In the genomic region with DNA sequence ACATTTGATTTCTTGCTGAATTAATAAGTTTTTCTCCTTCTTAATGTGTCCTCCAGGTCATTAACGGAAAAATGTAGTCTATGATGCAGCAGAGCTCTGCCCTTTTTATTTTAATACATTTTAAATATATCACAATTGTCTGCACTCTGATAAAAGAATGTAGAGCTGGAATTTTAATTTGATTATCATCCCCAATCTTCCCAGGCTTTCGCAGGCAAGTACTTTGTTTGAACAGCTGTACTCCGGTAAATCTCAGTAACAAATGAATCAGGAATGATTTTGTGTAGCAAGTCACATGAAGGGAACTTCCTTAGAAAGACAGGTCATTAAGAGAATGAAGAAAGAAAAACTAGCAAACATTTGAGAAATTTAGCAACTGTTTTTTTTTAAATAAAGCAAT, we compare ENCODE assay signal across 15 cellular contexts.
A peak's percentile ranks its signal among the peaks of the same experiment; 100 is the strongest.
DNase-seq lines count a peak whose midpoint lies in the region; ATAC-seq, FAIRE-seq and TF ChIP-seq lines count a peak whose summit lies in the region.
"Had no signal": no experiment of that assay in that cellular context is flagged by ENCODE, and none has a peak within 500 bp of the region (broad histone marks: within the 10 kb centered on the region; RNA-seq: fewer than 3 reads in every experiment).

No MANE protein-coding gene starts in this region.

- no peak for ATAC-seq in HG02885 (IDR thresholded peaks at IDR 0.05; ENCODE audit: poor library complexity, unreplicated experiment)
- ATAC-seq: CD8-positive, alpha-beta T cell; stimulated activated naive CD8-positive, alpha-beta T cell treated with anti-CD3 and anti-CD28 coated beads, Interleukin-15, amount 100 ng/mL, for 72 hours had no signal

- no peaks in the 10 kb centered on the region for H3K36me3 Mint-ChIP-seq in activated T-helper 1 cell treated with anti-CD3 and anti-CD28 coated beads, Interleukin-12 subunit alpha, Interleukin-12 subunit beta, Interleukin-2, Interleukin-4 antibody, amounts not matched to agents 30 ng/mL and 10 ng/mL and 1 ng/mL, durations not matched to agents 14 hours and 24 hours and 36 hours (ENCODE audit: low read depth)
- H3K36me3 Mint-ChIP-seq: CD8-positive, alpha-beta T cell; immature natural killer cell had no signal

- no peak overlapping the region for H3K27ac Mint-ChIP-seq in activated T-helper 1 cell treated with anti-CD3 and anti-CD28 coated beads, Interleukin-12 subunit alpha, Interleukin-12 subunit beta, Interleukin-2, Interleukin-4 antibody, amounts not matched to agents 30 ng/mL and 10 ng/mL and 1 ng/mL, durations not matched to agents 14 hours and 24 hours and 36 hours
- H3K27ac Mint-ChIP-seq: activated CD4-positive, alpha-beta T cell treated with anti-CD3 and anti-CD28 coated beads, Interleukin-2, amount 10 ng/mL, durations not matched to agents 7 days and 5 days; CD8-positive, alpha-beta T cell; immature natural killer cell; stimulated activated naive CD8-positive, alpha-beta T cell treated with anti-CD3 and anti-CD28 coated beads, Interleukin-15, amount 100 ng/mL, for 72 hours had no signal

- H3K4me2 ChIP-seq in mesenchymal stem cell (ENCODE audit: low read length, poor library complexity, severe bottlenecking): no peak overlapping the region

- H3K9me3 ChIP-seq in mesenchymal stem cell (ENCODE audit: control insufficient read depth, low read length): no peaks in the 10 kb centered on the region

- peaks cover 13% of the 10 kb centered on the region for H3K27me3 Mint-ChIP-seq in activated T-helper 1 cell treated with anti-CD3 and anti-CD28 coated beads, Interleukin-12 subunit alpha, Interleukin-12 subunit beta, Interleukin-2, Interleukin-4 antibody, amounts not matched to agents 30 ng/mL and 10 ng/mL and 1 ng/mL, durations not matched to agents 14 hours and 24 hours and 36 hours (ENCODE audit: insufficient read depth)

- TF ChIP-seq CTCF in bronchial epithelial cell (IDR thresholded peaks at IDR 0.05; ENCODE audit: insufficient read depth, low read length, severe bottlenecking): no peak

- H3K27me3 ChIP-seq in bronchial epithelial cell (ENCODE audit: control insufficient read depth, insufficient read depth, low read length) (no peaks in the 10 kb centered on the region), mesenchymal stem cell (ENCODE audit: control insufficient read depth in 1 of 2, insufficient read depth in 1 of 2, low read length in 2 of 2) (no peaks in the 10 kb centered on the region)
- H3K27me3 ChIP-seq: dorsolateral prefrontal cortex had no signal

- H2AK5ac ChIP-seq in mesenchymal stem cell (ENCODE audit: low read length, severe bottlenecking): no peak overlapping the region

- no peak overlapping the region for H2BK120ac ChIP-seq in mesenchymal stem cell (ENCODE audit: low read depth, low read length)

- no peaks in the 10 kb centered on the region for H3K4me1 ChIP-seq in mesenchymal stem cell (ENCODE audit: control insufficient read depth, insufficient read depth, low read depth, low read length)

- DNase-seq in DMS153 (lab: John Stamatoyannopoulos, UW) (peak; percentile 46), NCI-H146 treated with DMSO at 0.1 percent for 48 hours (lab: John Stamatoyannopoulos, UW; ENCODE audit: unreplicated experiment) (peak; percentile 72), bronchial epithelial cell (ENCODE audit: low read depth) (peak; percentile 70), mesenchymal stem cell (peak; percentile 30), mucosa of gallbladder (ENCODE audit: low spot score) (no peak), COLO668 (lab: John Stamatoyannopoulos, UW; ENCODE audit: unreplicated experiment) (no peak)
- DNase-seq in activated T-helper 1 cell treated with anti-CD3 and anti-CD28 coated beads, Interleukin-12 subunit alpha, Interleukin-12 subunit beta, Interleukin-2, Interleukin-4 antibody, amounts not matched to agents 30 ng/mL and 10 ng/mL and 1 ng/mL, durations not matched to agents 14 hours and 24 hours and 36 hours (ENCODE audit: low spot score): no peak
- DNase-seq: activated CD4-positive, alpha-beta T cell treated with anti-CD3 and anti-CD28 coated beads, Interleukin-2, amount 10 ng/mL, durations not matched to agents 7 days and 5 days; CD8-positive, alpha-beta T cell; dorsolateral prefrontal cortex; immature natural killer cell; NCI-H2107; stimulated activated naive CD8-positive, alpha-beta T cell treated with anti-CD3 and anti-CD28 coated beads, Interleukin-15, amount 100 ng/mL, for 72 hours had no signal

- no peaks in the 10 kb centered on the region for H3K4me1 Mint-ChIP-seq in activated T-helper 1 cell treated with anti-CD3 and anti-CD28 coated beads, Interleukin-12 subunit alpha, Interleukin-12 subunit beta, Interleukin-2, Interleukin-4 antibody, amounts not matched to agents 30 ng/mL and 10 ng/mL and 1 ng/mL, durations not matched to agents 14 hours and 24 hours and 36 hours (ENCODE audit: low read depth)
- H3K4me1 Mint-ChIP-seq: activated CD4-positive, alpha-beta T cell treated with anti-CD3 and anti-CD28 coated beads, Interleukin-2, amount 10 ng/mL, durations not matched to agents 7 days and 5 days; immature natural killer cell; stimulated activated naive CD8-positive, alpha-beta T cell treated with anti-CD3 and anti-CD28 coated beads, Interleukin-15, amount 100 ng/mL, for 72 hours had no signal

- no peak overlapping the region for H2BK12ac ChIP-seq in mesenchymal stem cell (ENCODE audit: low read length in 2 of 2)

- no peak for FAIRE-seq in bronchial epithelial cell (lab: Jason Lieb, UNC)
- FAIRE-seq: GM12891 had no signal

- 15% methylated on average over 2 of the region's 3 CpGs for WGBS in mesenchymal stem cell

- H3K9ac ChIP-seq in mesenchymal stem cell (ENCODE audit: low read length): no peak overlapping the region

- no peak overlapping the region for H2BK15ac ChIP-seq in mesenchymal stem cell (ENCODE audit: low read depth, poor library complexity, severe bottlenecking)

- H3K14ac ChIP-seq in mesenchymal stem cell (ENCODE audit: low read length in 2 of 2): no peak overlapping the region

- no peak overlapping the region for H3K4ac ChIP-seq in mesenchymal stem cell (ENCODE audit: low read depth in 1 of 2, low read length in 2 of 2)

- H2BK5ac ChIP-seq in mesenchymal stem cell (ENCODE audit: low read depth, low read length, poor library complexity, severe bottlenecking): no peak overlapping the region

- H2AFZ ChIP-seq in mesenchymal stem cell (ENCODE audit: low read depth, low read length): no peak overlapping the region

- no peak overlapping the region for H3K23ac ChIP-seq in mesenchymal stem cell (ENCODE audit: low read length in 2 of 2)

- no peak overlapping the region for H3K27ac ChIP-seq in mesenchymal stem cell (ENCODE audit: low read length, poor library complexity, severe bottlenecking)
- H3K27ac ChIP-seq: dorsolateral prefrontal cortex had no signal

- H3K4me3 Mint-ChIP-seq in activated T-helper 1 cell treated with anti-CD3 and anti-CD28 coated beads, Interleukin-12 subunit alpha, Interleukin-12 subunit beta, Interleukin-2, Interleukin-4 antibody, amounts not matched to agents 30 ng/mL and 10 ng/mL and 1 ng/mL, durations not matched to agents 14 hours and 24 hours and 36 hours: no peak overlapping the region
- H3K4me3 Mint-ChIP-seq: activated CD4-positive, alpha-beta T cell treated with anti-CD3 and anti-CD28 coated beads, Interleukin-2, amount 10 ng/mL, durations not matched to agents 7 days and 5 days; CD8-positive, alpha-beta T cell; immature natural killer cell; stimulated activated naive CD8-positive, alpha-beta T cell treated with anti-CD3 and anti-CD28 coated beads, Interleukin-15, amount 100 ng/mL, for 72 hours had no signal

- H4K8ac ChIP-seq in mesenchymal stem cell (ENCODE audit: low read length): no peak overlapping the region

- no peak overlapping the region for H4K91ac ChIP-seq in mesenchymal stem cell (ENCODE audit: low read length)

- H3K79me1 ChIP-seq in mesenchymal stem cell (replicated peaks; ENCODE audit: low read length, poor library complexity, severe bottlenecking): no peaks in the 10 kb centered on the region

- intact Hi-C loops in activated T-helper 1 cell treated with anti-CD3 and anti-CD28 coated beads, Interleukin-12 subunit alpha, Interleukin-12 subunit beta, Interleukin-2, Interleukin-4 antibody, amounts not matched to agents 30 ng/mL and 10 ng/mL and 1 ng/mL, durations not matched to agents 14 hours and 24 hours and 36 hours (cut with micrococcal nuclease): no loop called here

- no peaks in the 10 kb centered on the region for H3K9me3 Mint-ChIP-seq in activated T-helper 1 cell treated with anti-CD3 and anti-CD28 coated beads, Interleukin-12 subunit alpha, Interleukin-12 subunit beta, Interleukin-2, Interleukin-4 antibody, amounts not matched to agents 30 ng/mL and 10 ng/mL and 1 ng/mL, durations not matched to agents 14 hours and 24 hours and 36 hours
- H3K9me3 Mint-ChIP-seq: activated CD4-positive, alpha-beta T cell treated with anti-CD3 and anti-CD28 coated beads, Interleukin-2, amount 10 ng/mL, durations not matched to agents 7 days and 5 days; CD8-positive, alpha-beta T cell; immature natural killer cell; stimulated activated naive CD8-positive, alpha-beta T cell treated with anti-CD3 and anti-CD28 coated beads, Interleukin-15, amount 100 ng/mL, for 72 hours had no signal

- H3K18ac ChIP-seq in mesenchymal stem cell (ENCODE audit: low read depth in 1 of 2, low read length in 2 of 2): no peak overlapping the region

- H3K4me3 ChIP-seq in bronchial epithelial cell (ENCODE audit: low read depth, low read length) (no peak overlapping the region), mesenchymal stem cell (ENCODE audit: insufficient read depth in 1 of 2, low read depth in 1 of 2, low read length in 2 of 2) (no peak overlapping the region)

- H3K36me3 ChIP-seq in bronchial epithelial cell (ENCODE audit: control insufficient read depth, insufficient read depth, low read length) (no peaks in the 10 kb centered on the region), mesenchymal stem cell (ENCODE audit: control insufficient read depth in 1 of 2, insufficient read depth in 2 of 2, low read depth in 1 of 2, low read length in 2 of 2) (no peaks in the 10 kb centered on the region)

Comparison
In these comparisons a context has a peak if more than half of its experiments do, and no peak if none do; other contexts are left out.
1. DNase-seq: peak in DMS153 (single experiment), NCI-H146 treated with DMSO at 0.1 percent for 48 hours (single experiment), bronchial epithelial cell (single experiment) and mesenchymal stem cell (single experiment); none in mucosa of gallbladder (single experiment), COLO668 (single experiment) and activated T-helper 1 cell treated with anti-CD3 and anti-CD28 coated beads, Interleukin-12 subunit alpha, Interleukin-12 subunit beta, Interleukin-2, Interleukin-4 antibody, amounts not matched to agents 30 ng/mL and 10 ng/mL and 1 ng/mL, durations not matched to agents 14 hours and 24 hours and 36 hours (single experiment).